ENCODE assay signal across 1 cellular context in genomic region chr21:34509151-34509550, GRCh38.
TF ChIP-seq lines count a peak whose summit lies in the region.

No MANE protein-coding gene starts in this region.

TF ChIP-seq in Ishikawa, 13 proteins besides CTCF, POLR2A, EP300 and RAD21:
- TF ChIP-seq TEAD4 (IDR thresholded peaks at IDR 0.05) (no peak), REST (IDR thresholded peaks at IDR 0.05; ENCODE audit: low read depth) (no peak), TCF12 (IDR thresholded peaks at IDR 0.05; ENCODE audit: low read depth) (no peak), CREB1 (IDR thresholded peaks at IDR 0.05; ENCODE audit: low read depth) (no peak), TAF1 (IDR thresholded peaks at IDR 0.05; ENCODE audit: low read depth) (no peak), CEBPB (IDR thresholded peaks at IDR 0.05) (no peak), NFIC (IDR thresholded peaks at IDR 0.05) (no peak), MAX (IDR thresholded peaks at IDR 0.05) (no peak), USF1 (IDR thresholded peaks at IDR 0.05) (no peak), ZBTB7A (IDR thresholded peaks at IDR 0.05; ENCODE audit: low read depth) (no peak), YY1 (IDR thresholded peaks at IDR 0.05; ENCODE audit: low read depth) (no peak), FOXM1 (IDR thresholded peaks at IDR 0.05; ENCODE audit: borderline replicate concordance, low read depth) (no peak), EGR1 (IDR thresholded peaks at IDR 0.05) (no peak)
